In the genomic region with DNA sequence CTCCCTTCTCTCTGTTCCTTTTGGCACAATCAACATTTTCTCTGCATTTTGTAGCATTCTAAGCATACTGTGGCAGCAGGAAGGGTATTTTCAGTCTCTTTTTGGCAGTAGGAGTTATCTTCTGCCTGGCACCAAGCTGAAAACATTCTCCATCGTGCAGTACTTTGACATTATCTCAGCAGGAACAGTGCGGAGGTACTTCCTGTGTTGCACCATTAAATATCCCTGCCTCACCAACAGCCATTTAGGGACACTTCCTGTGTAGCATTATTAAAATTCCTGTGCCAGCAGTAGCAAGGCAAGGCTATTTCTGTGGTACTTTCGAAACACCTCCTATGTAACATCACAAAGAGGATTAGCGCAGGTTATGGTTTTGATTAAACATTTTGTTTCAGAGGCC, we compare ENCODE assay signal across 16 cellular contexts.
DNase-seq lines count a peak whose midpoint lies in the region; ATAC-seq and TF ChIP-seq lines count a peak whose summit lies in the region.
"Had no signal": no experiment of that assay in that cellular context is flagged by ENCODE, and none has a peak within 500 bp of the region (broad histone marks: within the 10 kb centered on the region; RNA-seq: fewer than 3 reads in every experiment).

No MANE protein-coding gene starts in this region.

- H3K27me3 ChIP-seq in esophagus muscularis mucosa, result no peaks in the 10 kb centered on the region
- H3K27me3 ChIP-seq: thyroid gland had no signal

- no peaks in the 10 kb centered on the region for H3K9me3 ChIP-seq in esophagus muscularis mucosa
- H3K9me3 ChIP-seq: prostate gland, thyroid gland had no signal

- no peaks in the 10 kb centered on the region for H3K27me3 Mint-ChIP-seq in nephron (ENCODE audit: low read depth)
- H3K27me3 Mint-ChIP-seq in T-cell, result peaks cover 0 to 2% of the 10 kb centered on the region in 2 donors

- H3K4me1 Mint-ChIP-seq in nephron (no peaks in the 10 kb centered on the region), T-cell (no peaks in the 10 kb centered on the region)

- POLR2A ChIA-PET in T-cell (lab: Charles Lee), result no interaction called here

- no peak for TF ChIP-seq EP300 in esophagus muscularis mucosa (IDR thresholded peaks at IDR 0.05)

- TF ChIP-seq CTCF in NB4 (IDR thresholded peaks at IDR 0.05; ENCODE audit: low read depth, low read length) (no peak), astrocyte of the spinal cord (IDR thresholded peaks at IDR 0.05; ENCODE audit: low read depth, low read length) (no peak), nephron (IDR thresholded peaks at IDR 0.05; ENCODE audit: unreplicated experiment in 3 of 3) (no peak), esophagus muscularis mucosa (IDR thresholded peaks at IDR 0.05) (no peak)

- CTCF ChIA-PET in T-cell (lab: Charles Lee), result no interaction called here

- no peak overlapping the region for H3K27ac ChIP-seq in esophagus muscularis mucosa (replicated peaks in 1 of 4)
- H3K27ac ChIP-seq: prostate gland, thyroid gland had no signal

- no peaks in the 10 kb centered on the region for H3K4me1 ChIP-seq in esophagus muscularis mucosa
- H3K4me1 ChIP-seq: prostate gland had no signal

- DNase-seq in NCI-H2081 (lab: John Stamatoyannopoulos, UW) (peak; percentile 46 to 73), NCI-H2081 treated with DMSO at 0.1 percent for 48 hours (lab: John Stamatoyannopoulos, UW) (no peak), NB4 (ENCODE audit: low read depth) (peak; percentile 35), astrocyte of the spinal cord (ENCODE audit: low read depth, low spot score) (peak; percentile 17), esophagus muscularis mucosa (ENCODE audit: extremely low spot score) (no peak), T-cell (no peak)
- DNase-seq: activated CD4-positive, CD25-positive, alpha-beta regulatory T cell; activated CD8-positive, alpha-beta memory T cell treated with anti-CD3 and anti-CD28 coated beads, Interleukin-2, amount 50 U/mL, for 4 hours; cortex of kidney; NCI-H1105; NCI-H526 treated with DMSO at 0.1 percent for 48 hours; thyroid gland had no signal

- H3K4me3 Mint-ChIP-seq in nephron (no peak overlapping the region), T-cell (no peak overlapping the region)

- no peaks in the 10 kb centered on the region for H3K36me3 ChIP-seq in esophagus muscularis mucosa
- H3K36me3 ChIP-seq: prostate gland, thyroid gland had no signal

- 80% methylated on average over 4 of the region's 4 CpGs for WGBS in esophagus muscularis mucosa

- no peaks in the 10 kb centered on the region for H3K36me3 Mint-ChIP-seq in nephron (ENCODE audit: low read depth)
- H3K36me3 Mint-ChIP-seq in T-cell, result no peaks in the 10 kb centered on the region

- H3K9me3 Mint-ChIP-seq in nephron, result peaks cover 3% of the 10 kb centered on the region
- H3K9me3 Mint-ChIP-seq in T-cell, result peaks cover 0 to 9% (median 3%) of the 10 kb centered on the region in 3 donors

- in situ Hi-C loops in astrocyte of the spinal cord (cut with HindIII; ENCODE audit: low sequenced_read_pairs), result no loop called here

- H3K4me3 ChIP-seq in NB4 (ENCODE audit: low read depth, low read length) (no peak overlapping the region), astrocyte of the spinal cord (ENCODE audit: low read depth, low read length) (no peak overlapping the region), esophagus muscularis mucosa (no peak overlapping the region)
- H3K4me3 ChIP-seq: prostate gland, thyroid gland had no signal

- ATAC-seq in GM19452 (IDR thresholded peaks at IDR 0.05; ENCODE audit: unreplicated experiment) (no peak), T-cell (replicated peaks in 1 of 4) (no peak)
- ATAC-seq: activated naive CD4-positive, alpha-beta T cell treated with anti-CD3 and anti-CD28 coated beads, Interleukin-2, amount 50 U/mL, for 72 hours had no signal

- TF ChIP-seq POLR2A in NB4 (IDR thresholded peaks at IDR 0.05; ENCODE audit: extremely low read depth, insufficient read length), result no peak
- no peak for TF ChIP-seq POLR2A in esophagus muscularis mucosa (IDR thresholded peaks at IDR 0.05; ENCODE audit: low read depth)

- intact Hi-C loops in esophagus muscularis mucosa (cut with DNase I), result no loop called here

- H3K27ac Mint-ChIP-seq in nephron (peak overlapping the region in 2 of 3 experiments; percentile 14), T-cell (no peak overlapping the region)
- H3K27ac Mint-ChIP-seq: activated naive CD4-positive, alpha-beta T cell treated with anti-CD3 and anti-CD28 coated beads, Interleukin-2, amount 50 U/mL, for 72 hours had no signal

Comparison
In these comparisons a context has a peak if more than half of its experiments do, and no peak if none do; other contexts are left out.
1. DNase-seq: peak in NCI-H2081 (2 of 2), NB4 (single experiment) and astrocyte of the spinal cord (single experiment); none in NCI-H2081 treated with DMSO at 0.1 percent for 48 hours (single experiment), esophagus muscularis mucosa (single experiment) and T-cell (0 of 34).
2. H3K27ac Mint-ChIP-seq: peak in nephron (2 of 3); none in T-cell (0 of 2).